ENCODE assay signal across 8 cellular contexts in genomic region chr2:64653174-64654062, GRCh38. TPM values are rescaled to one million over a fixed set of nuclear protein-coding genes. Genes with fewer than 3 reads are reported as not detected.
DNase-seq lines count a peak whose midpoint lies in the region; ATAC-seq, FAIRE-seq and TF ChIP-seq lines count a peak whose summit lies in the region.

TSS of gene SERTAD2 (minus strand) at chr2:64653913. CDS start at chr2:64636871, 17,042 bp downstream.

- no peaks in the 10 kb centered on the region for H3K27me3 Mint-ChIP-seq in activated naive CD4-positive, alpha-beta T cell treated with anti-CD3 and anti-CD28 coated beads, Interleukin-2, amount 50 U/mL, for 24 hours
- H3K27me3 Mint-ChIP-seq in glutamatergic neuron (ENCODE audit: unreplicated experiment), result peaks cover 5% of the 10 kb centered on the region

- H3K27me3 ChIP-seq in pancreas, result no peaks in the 10 kb centered on the region
- no peaks in the 10 kb centered on the region for H3K27me3 ChIP-seq in tibial nerve

- H3K4me3 ChIP-seq in pancreas, result peak within 1 kb of the TSS; percentile 57 to 92 (median 83)
- peak within 1 kb of the TSS; percentile 92 to 98 (median 94) for H3K4me3 ChIP-seq in tibial nerve

- no peak for FAIRE-seq in pancreas (lab: Jason Lieb, UNC)

- H3K9me3 Mint-ChIP-seq in activated naive CD4-positive, alpha-beta T cell treated with anti-CD3 and anti-CD28 coated beads, Interleukin-2, amount 50 U/mL, for 24 hours, result no peaks in the 10 kb centered on the region
- H3K9me3 Mint-ChIP-seq in glutamatergic neuron (ENCODE audit: unreplicated experiment), result peaks cover 7% of the 10 kb centered on the region

- H3K4me3 Mint-ChIP-seq in activated naive CD4-positive, alpha-beta T cell treated with anti-CD3 and anti-CD28 coated beads, Interleukin-2, amount 50 U/mL, for 24 hours, result peak within 1 kb of the TSS; percentile 95
- peak within 1 kb of the TSS; percentile 92 for H3K4me3 Mint-ChIP-seq in glutamatergic neuron (ENCODE audit: unreplicated experiment)

- peak in 1 of 2 donors; percentile 89 for TF ChIP-seq POLR2A in tibial nerve (IDR thresholded peaks at IDR 0.05)

- H3K27ac ChIP-seq in pancreas (peak within 1 kb of the TSS; percentile 97 to 100 (median 98)), tibial nerve (peak within 1 kb of the TSS; percentile 96 to 100 (median 100))

- H3K4me1 Mint-ChIP-seq in activated naive CD4-positive, alpha-beta T cell treated with anti-CD3 and anti-CD28 coated beads, Interleukin-2, amount 50 U/mL, for 24 hours, result peaks cover 82% of the 10 kb centered on the region
- H3K4me1 Mint-ChIP-seq in glutamatergic neuron (ENCODE audit: low read depth, unreplicated experiment), result peaks cover 44% of the 10 kb centered on the region

- CTCF ChIA-PET in HEK293T (lab: Yijun Ruan, JAX), result interaction anchor here (0.6 to 1.1 kb wide), 7 partner anchors 21 to 178 kb away, joined by 3 to 8 read pairs (median 3); no protein-coding TSS in a partner anchor

- H3K9me3 ChIP-seq in pancreas (peaks cover 0 to 3% (median 0%) of the 10 kb centered on the region in 4 donors), tibial nerve (no peaks in the 10 kb centered on the region)

- POLR2A ChIA-PET in HEK293T (lab: Yijun Ruan, JAX), result interaction anchor here (0.6 to 6.3 kb wide), 52 partner anchors 8 to 638 kb away, joined by 3 to 59 read pairs (median 4); partner anchors contain the start of gene ACTR2

- peak; percentile 98 for DNase-seq in GM03348 (ENCODE audit: low spot score)
- DNase-seq in HEK293T (ENCODE audit: extremely low spot score), result peak; percentile 87
- peak; percentile 22 for DNase-seq in NCI-H1048 (lab: John Stamatoyannopoulos, UW)
- DNase-seq in glutamatergic neuron, result peak; percentile 86
- DNase-seq in pancreas, result peak; percentile 88 to 95 (median 90)
- peak; percentile 73 to 76 for DNase-seq in tibial nerve (ENCODE audit: low spot score in 2 of 2)

- WGBS in pancreas, 2 donors, result 0 to 1% methylated on average over 66 to 106 of the region's 107 CpGs
- WGBS in tibial nerve, 2 donors, result 0% methylated on average over 28 to 33 of the region's 107 CpGs

- H3K27ac Mint-ChIP-seq in activated naive CD4-positive, alpha-beta T cell treated with anti-CD3 and anti-CD28 coated beads, Interleukin-2, amount 50 U/mL, for 24 hours, result peak within 1 kb of the TSS; percentile 99
- H3K27ac Mint-ChIP-seq in glutamatergic neuron (ENCODE audit: unreplicated experiment), result peak within 1 kb of the TSS; percentile 98

- TF ChIP-seq EP300 in tibial nerve (IDR thresholded peaks at IDR 0.05), result peak in 1 of 2 donors; percentile 95

- no peaks in the 10 kb centered on the region for H3K36me3 Mint-ChIP-seq in activated naive CD4-positive, alpha-beta T cell treated with anti-CD3 and anti-CD28 coated beads, Interleukin-2, amount 50 U/mL, for 24 hours
- H3K36me3 Mint-ChIP-seq in glutamatergic neuron (ENCODE audit: unreplicated experiment), result no peaks in the 10 kb centered on the region

- H3K4me1 ChIP-seq in pancreas (peaks cover 12 to 42% (median 42%) of the 10 kb centered on the region in 3 donors), tibial nerve (peaks cover 0 to 53% (median 26%) of the 10 kb centered on the region in 4 donors)

- ATAC-seq in SK-N-SH treated with all-trans-retinoic acid at 6 μM for 48 hours, result peak; percentile 86
- peak; percentile 82 to 88 (median 86) for ATAC-seq in pancreas

- intact Hi-C loops in pancreas (cut with DNase I), result loop anchor here in 1 of 3 donors (5.0 kb wide), 1 partner anchor 209 kb away; no protein-coding TSS in a partner anchor

- H3K36me3 ChIP-seq in pancreas (no peaks in the 10 kb centered on the region), tibial nerve (no peaks in the 10 kb centered on the region)

- TF ChIP-seq CTCF in glutamatergic neuron (IDR thresholded peaks at IDR 0.05; ENCODE audit: partially characterized antibody, unreplicated experiment) (no peak), pancreas (IDR thresholded peaks at IDR 0.05) (no peak), tibial nerve (IDR thresholded peaks at IDR 0.05) (peak in 2 of 5 experiments; percentile 7 to 26)

TF ChIP-seq in HEK293T, 16 proteins besides CTCF, POLR2A, EP300 and RAD21:
- TF ChIP-seq ELF4 (IDR thresholded peaks at IDR 0.05) (no peak; the same call in 1 of the 2 replicates), L3MBTL2 (conservative IDR thresholded peaks at IDR 0.05) (peak; percentile 33)
- TF ChIP-seq, protein P1, sequence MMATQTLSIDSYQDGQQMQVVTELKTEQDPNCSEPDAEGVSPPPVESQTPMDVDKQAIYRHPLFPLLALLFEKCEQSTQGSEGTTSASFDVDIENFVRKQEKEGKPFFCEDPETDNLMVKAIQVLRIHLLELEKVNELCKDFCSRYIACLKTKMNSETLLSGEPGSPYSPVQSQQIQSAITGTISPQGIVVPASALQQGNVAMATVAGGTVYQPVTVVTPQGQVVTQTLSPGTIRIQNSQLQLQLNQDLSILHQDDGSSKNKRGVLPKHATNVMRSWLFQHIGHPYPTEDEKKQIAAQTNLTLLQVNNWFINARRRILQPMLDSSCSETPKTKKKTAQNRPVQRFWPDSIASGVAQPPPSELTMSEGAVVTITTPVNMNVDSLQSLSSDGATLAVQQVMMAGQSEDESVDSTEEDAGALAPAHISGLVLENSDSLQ (IDR thresholded peaks at IDR 0.05), result peak; percentile 37; the same call in 1 of the 2 replicates
TF ChIP-seq in HEK293T: peak in this region for 2.

TF ChIP-seq in SK-N-SH treated with all-trans-retinoic acid at 6 μM for 48 hours, 23 proteins besides CTCF, POLR2A, EP300 and RAD21:
- 0 out of 2 replicates have a peak, but pooled peaks have one; percentile 28 for TF ChIP-seq PATZ1 (CRISPR knock-in tag; IDR thresholded peaks at IDR 0.05; ENCODE audit: borderline replicate concordance)
- no peak for TF ChIP-seq SNAI2 (CRISPR knock-in tag; IDR thresholded peaks at IDR 0.05)

RNA-seq across cellular contexts. Expression of gene SERTAD2, which starts in this region (rescaled TPM):
- total RNA-seq in glutamatergic neuron (ENCODE audit: unreplicated experiment) (15.7 TPM), pancreas (1 to 10 TPM; 3.1 to 9.4 (median 4.7) TPM), tibial nerve (10 to 100 TPM; 15.9 to 18.8 (median 17.4) TPM)
- 1 to 10 TPM; 2.2 to 3.2 TPM for polyA plus RNA-seq in pancreas

Comparison
In these comparisons a context has a peak if more than half of its experiments do, and no peak if none do; other contexts are left out.
1. Peak in every context shown above with its lines: DNase-seq, ATAC-seq, H3K4me3 ChIP-seq and H3K27ac ChIP-seq.
2. DNase-seq: peak in every context shown above with its lines; median percentile 98 in GM03348; 90 in pancreas; 87 in HEK293T; 86 in glutamatergic neuron; 74 in tibial nerve; 22 in NCI-H1048.